In the genomic region with DNA sequence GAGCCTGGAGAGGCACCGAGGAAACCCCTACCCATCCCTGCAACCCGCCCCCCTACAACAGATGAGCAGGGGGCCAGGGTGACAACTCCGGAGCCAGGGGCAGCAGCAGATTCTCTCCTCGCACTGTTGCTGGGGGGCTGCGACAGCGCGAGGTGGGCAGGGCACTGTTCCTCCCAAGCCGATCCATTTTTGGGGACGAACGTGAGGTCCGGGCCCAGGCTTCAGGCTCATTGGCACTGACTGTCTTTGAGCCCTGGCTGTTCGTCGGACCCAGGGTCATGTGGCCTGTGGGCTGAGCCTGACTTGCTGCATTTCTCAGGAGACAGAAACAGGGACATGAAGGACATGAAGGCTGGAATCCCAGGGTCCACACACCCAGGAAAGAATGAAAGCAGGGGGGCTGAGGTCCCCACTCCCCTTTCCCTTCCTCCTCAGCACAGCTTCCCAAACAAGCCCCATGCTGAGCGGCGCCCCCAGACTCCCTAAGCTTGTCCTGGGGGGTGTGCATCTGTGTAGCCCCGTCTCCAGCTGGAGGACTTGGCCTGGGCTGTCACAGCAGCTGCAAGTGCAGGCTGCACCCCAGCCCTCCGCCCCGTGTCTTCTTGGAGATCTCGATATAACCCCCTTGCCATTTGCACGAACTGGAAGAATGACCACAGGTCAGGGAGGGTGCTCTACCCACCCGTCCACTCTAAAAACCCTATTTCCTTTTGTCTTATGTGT, we compare ENCODE assay signal across 1 cellular context.
TF ChIP-seq lines count a peak whose summit lies in the region.

No MANE protein-coding gene starts in this region.

TF ChIP-seq in HepG2, 621 proteins besides CTCF, POLR2A, EP300 and RAD21 (continued from another document):
- TF ChIP-seq, protein P1, sequence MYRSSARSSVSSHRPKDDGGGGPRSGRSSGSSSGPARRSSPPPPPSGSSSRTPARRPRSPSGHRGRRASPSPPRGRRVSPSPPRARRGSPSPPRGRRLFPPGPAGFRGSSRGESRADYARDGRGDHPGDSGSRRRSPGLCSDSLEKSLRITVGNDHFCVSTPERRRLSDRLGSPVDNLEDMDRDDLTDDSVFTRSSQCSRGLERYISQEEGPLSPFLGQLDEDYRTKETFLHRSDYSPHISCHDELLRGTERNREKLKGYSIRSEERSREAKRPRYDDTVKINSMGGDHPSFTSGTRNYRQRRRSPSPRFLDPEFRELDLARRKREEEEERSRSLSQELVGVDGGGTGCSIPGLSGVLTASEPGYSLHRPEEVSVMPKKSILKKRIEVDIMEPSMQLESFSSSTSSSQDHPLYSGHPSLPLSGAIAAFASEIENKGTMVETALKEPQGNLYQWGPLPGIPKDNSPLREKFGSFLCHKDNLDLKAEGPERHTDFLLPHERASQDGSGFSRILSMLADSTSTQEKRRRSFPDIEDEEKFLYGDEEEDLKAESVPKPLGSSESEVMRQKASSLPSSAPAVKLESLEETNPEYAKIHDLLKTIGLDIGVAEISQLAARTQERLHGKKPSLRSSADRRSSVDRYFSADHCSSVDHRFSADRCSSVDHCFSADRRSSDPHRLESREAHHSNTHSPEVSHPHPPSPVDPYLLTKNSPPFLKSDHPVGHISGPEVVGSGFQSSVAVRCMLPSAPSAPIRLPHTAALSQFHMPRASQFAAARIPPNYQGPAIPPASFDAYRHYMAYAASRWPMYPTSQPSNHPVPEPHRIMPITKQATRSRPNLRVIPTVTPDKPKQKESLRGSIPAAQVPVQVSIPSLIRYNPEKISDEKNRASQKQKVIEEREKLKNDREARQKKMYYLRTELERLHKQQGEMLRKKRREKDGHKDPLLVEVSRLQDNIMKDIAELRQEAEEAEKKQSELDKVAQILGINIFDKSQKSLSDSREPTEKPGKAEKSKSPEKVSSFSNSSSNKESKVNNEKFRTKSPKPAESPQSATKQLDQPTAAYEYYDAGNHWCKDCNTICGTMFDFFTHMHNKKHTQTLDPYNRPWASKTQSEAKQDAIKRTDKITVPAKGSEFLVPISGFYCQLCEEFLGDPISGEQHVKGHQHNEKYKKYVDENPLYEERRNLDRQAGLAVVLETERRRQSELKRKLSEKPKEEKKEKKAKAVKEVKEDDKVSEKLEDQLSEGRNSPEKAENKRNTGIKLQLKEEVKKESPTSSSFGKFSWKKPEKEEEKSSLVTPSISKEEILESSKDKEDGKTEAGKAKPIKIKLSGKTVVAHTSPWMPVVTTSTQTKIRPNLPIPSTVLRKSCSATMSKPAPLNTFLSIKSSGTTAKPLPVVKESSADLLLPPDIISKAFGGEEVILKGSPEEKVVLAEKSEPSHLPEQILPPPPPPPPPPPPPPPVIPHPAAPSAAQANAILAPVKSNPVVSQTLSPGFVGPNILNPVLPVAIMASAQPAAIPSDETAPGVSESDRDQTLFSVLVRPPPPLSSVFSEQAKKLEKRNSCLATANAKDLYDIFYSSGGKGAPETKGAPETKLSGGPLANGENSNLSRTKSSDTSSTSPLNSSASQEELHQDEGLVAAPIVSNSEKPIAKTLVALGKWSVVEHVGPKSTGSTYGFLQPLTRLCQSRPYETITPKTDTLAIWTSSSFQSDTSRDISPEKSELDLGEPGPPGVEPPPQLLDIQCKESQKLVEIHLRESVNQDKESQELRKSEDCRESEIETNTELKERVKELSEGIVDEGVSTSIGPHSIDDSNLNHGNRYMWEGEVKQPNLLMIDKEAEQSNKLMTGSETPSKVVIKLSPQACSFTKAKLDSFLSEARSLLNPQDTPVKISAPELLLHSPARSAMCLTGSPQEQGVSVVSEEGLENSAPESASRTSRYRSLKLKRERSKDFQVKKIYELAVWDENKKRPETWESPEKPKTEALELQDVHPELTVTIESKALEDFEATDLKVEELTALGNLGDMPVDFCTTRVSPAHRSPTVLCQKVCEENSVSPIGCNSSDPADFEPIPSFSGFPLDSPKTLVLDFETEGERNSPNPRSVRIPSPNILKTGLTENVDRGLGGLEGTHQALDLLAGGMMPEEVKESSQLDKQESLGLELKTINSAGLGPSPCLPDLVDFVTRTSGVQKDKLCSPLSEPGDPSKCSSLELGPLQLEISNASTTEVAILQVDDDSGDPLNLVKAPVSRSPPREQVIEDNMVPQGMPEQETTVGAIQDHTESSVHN (CRISPR knock-in tag; IDR thresholded peaks at IDR 0.05): no peak
- TF ChIP-seq CENPT (CRISPR knock-in tag; IDR thresholded peaks at IDR 0.05; ENCODE audit: low read depth): 0 out of 2 replicates have a peak, but pooled peaks have one; percentile 42
- TF ChIP-seq, protein P2, sequence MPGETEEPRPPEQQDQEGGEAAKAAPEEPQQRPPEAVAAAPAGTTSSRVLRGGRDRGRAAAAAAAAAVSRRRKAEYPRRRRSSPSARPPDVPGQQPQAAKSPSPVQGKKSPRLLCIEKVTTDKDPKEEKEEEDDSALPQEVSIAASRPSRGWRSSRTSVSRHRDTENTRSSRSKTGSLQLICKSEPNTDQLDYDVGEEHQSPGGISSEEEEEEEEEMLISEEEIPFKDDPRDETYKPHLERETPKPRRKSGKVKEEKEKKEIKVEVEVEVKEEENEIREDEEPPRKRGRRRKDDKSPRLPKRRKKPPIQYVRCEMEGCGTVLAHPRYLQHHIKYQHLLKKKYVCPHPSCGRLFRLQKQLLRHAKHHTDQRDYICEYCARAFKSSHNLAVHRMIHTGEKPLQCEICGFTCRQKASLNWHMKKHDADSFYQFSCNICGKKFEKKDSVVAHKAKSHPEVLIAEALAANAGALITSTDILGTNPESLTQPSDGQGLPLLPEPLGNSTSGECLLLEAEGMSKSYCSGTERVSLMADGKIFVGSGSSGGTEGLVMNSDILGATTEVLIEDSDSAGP (CRISPR knock-in tag; IDR thresholded peaks at IDR 0.05; ENCODE audit: borderline replicate concordance): 0 out of 2 replicates have a peak, but pooled peaks have one; percentile 9
- no peak for TF ChIP-seq XRCC5 (optimal IDR thresholded peaks at IDR 0.05; ENCODE audit: low read length)
- TF ChIP-seq FOXO1 (CRISPR knock-in tag; IDR thresholded peaks at IDR 0.05): no peak
- TF ChIP-seq, protein P3, sequence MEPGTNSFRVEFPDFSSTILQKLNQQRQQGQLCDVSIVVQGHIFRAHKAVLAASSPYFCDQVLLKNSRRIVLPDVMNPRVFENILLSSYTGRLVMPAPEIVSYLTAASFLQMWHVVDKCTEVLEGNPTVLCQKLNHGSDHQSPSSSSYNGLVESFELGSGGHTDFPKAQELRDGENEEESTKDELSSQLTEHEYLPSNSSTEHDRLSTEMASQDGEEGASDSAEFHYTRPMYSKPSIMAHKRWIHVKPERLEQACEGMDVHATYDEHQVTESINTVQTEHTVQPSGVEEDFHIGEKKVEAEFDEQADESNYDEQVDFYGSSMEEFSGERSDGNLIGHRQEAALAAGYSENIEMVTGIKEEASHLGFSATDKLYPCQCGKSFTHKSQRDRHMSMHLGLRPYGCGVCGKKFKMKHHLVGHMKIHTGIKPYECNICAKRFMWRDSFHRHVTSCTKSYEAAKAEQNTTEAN (CRISPR knock-in tag; conservative IDR thresholded peaks at IDR 0.05): no peak
- peak; percentile 36; the same call in 1 of the 2 replicates for TF ChIP-seq TBX2 (CRISPR knock-in tag; IDR thresholded peaks at IDR 0.05; ENCODE audit: borderline replicate concordance)
